ENCODE assay signal across 26 cellular contexts in genomic region chr2:215514516-215514915, GRCh38.
"Had no signal": no experiment of that assay in that cellular context is flagged by ENCODE, and none has a peak within 500 bp of the region (broad histone marks: within the 10 kb centered on the region; RNA-seq: fewer than 3 reads in every experiment).

No MANE protein-coding gene starts in this region.

- H3K27ac Mint-ChIP-seq: activated CD8-positive, alpha-beta memory T cell treated with anti-CD3 and anti-CD28 coated beads, Interleukin-2, amount 10 ng/mL, durations not matched to agents 7 days and 5 days; activated naive CD4-positive, alpha-beta T cell treated with anti-CD3 and anti-CD28 coated beads, Interleukin-2, amount 50 U/mL, for 24 hours; activated T-cell treated with anti-CD3 and anti-CD28 coated beads, Interleukin-2, amount 50 U/mL, for 24 hours; activated T-helper 1 cell treated with anti-CD3 and anti-CD28 coated beads, Interleukin-12 subunit alpha, Interleukin-12 subunit beta, Interleukin-2, Interleukin-4 antibody, amounts not matched to agents 30 ng/mL and 10 ng/mL and 1 ng/mL, durations not matched to agents 14 hours and 24 hours and 36 hours; T-helper 1 cell treated with Interleukin-12 subunit alpha and Interleukin-12 subunit beta and Interleukin-4 antibody, amounts not matched to agents 30 μg/mL and 1 μg/mL, for 36 hours; WTC11 had no signal

- ATAC-seq: activated CD8-positive, alpha-beta memory T cell treated with anti-CD3 and anti-CD28 coated beads, Interleukin-2, amount 10 ng/mL, durations not matched to agents 7 days and 5 days; K562; WTC11 had no signal

- H3K27ac ChIP-seq: Peyer's patch, RWPE1 had no signal

- H3K4me3 Mint-ChIP-seq: activated CD8-positive, alpha-beta memory T cell treated with anti-CD3 and anti-CD28 coated beads, Interleukin-2, amount 10 ng/mL, durations not matched to agents 7 days and 5 days; activated naive CD4-positive, alpha-beta T cell treated with anti-CD3 and anti-CD28 coated beads, Interleukin-2, amount 50 U/mL, for 24 hours; activated T-cell treated with anti-CD3 and anti-CD28 coated beads, Interleukin-2, amount 50 U/mL, for 24 hours; activated T-helper 1 cell treated with anti-CD3 and anti-CD28 coated beads, Interleukin-12 subunit alpha, Interleukin-12 subunit beta, Interleukin-2, Interleukin-4 antibody, amounts not matched to agents 30 ng/mL and 10 ng/mL and 1 ng/mL, durations not matched to agents 14 hours and 24 hours and 36 hours; T-helper 1 cell treated with Interleukin-12 subunit alpha and Interleukin-12 subunit beta and Interleukin-4 antibody, amounts not matched to agents 30 μg/mL and 1 μg/mL, for 36 hours; WTC11 had no signal

- H3K4me1 ChIP-seq: Peyer's patch had no signal

- H3K9me3 ChIP-seq: Peyer's patch had no signal

- H3K36me3 Mint-ChIP-seq: activated CD8-positive, alpha-beta memory T cell treated with anti-CD3 and anti-CD28 coated beads, Interleukin-2, amount 10 ng/mL, durations not matched to agents 7 days and 5 days; activated naive CD4-positive, alpha-beta T cell treated with anti-CD3 and anti-CD28 coated beads, Interleukin-2, amount 50 U/mL, for 24 hours; WTC11 had no signal

- H3K36me3 ChIP-seq: Peyer's patch had no signal

- H3K27me3 Mint-ChIP-seq: activated CD8-positive, alpha-beta memory T cell treated with anti-CD3 and anti-CD28 coated beads, Interleukin-2, amount 10 ng/mL, durations not matched to agents 7 days and 5 days; activated naive CD4-positive, alpha-beta T cell treated with anti-CD3 and anti-CD28 coated beads, Interleukin-2, amount 50 U/mL, for 24 hours had no signal

- DNase-seq: activated CD4-positive, alpha-beta T cell treated with anti-CD3 and anti-CD28 coated beads for 48 hours; activated CD4-positive, alpha-beta T cell treated with anti-CD3 and anti-CD28 coated beads, Interleukin-2, amount 50 U/mL, for 4 hours; activated CD4-positive, CD25-positive, alpha-beta regulatory T cell treated with anti-CD3 and anti-CD28 coated beads, Interleukin-2, amount 50 U/mL, for 72 hours; activated CD8-positive, alpha-beta memory T cell treated with anti-CD3 and anti-CD28 coated beads, Interleukin-2, amount 10 ng/mL, durations not matched to agents 7 days and 5 days; activated effector memory CD4-positive, alpha-beta T cell treated with Interleukin-2 at 50 U/mL for 16 hours; activated naive CD4-positive, alpha-beta T cell; activated T-cell treated with anti-CD3 and anti-CD28 coated beads, Interleukin-2, amount 50 U/mL, for 24 hours; Karpas-422; MM.1S; NCI-H1105; NCI-H1436; NCI-H1694 treated with DMSO at 0.1 percent for 48 hours; NCI-H2029 treated with DMSO at 0.1 percent for 48 hours; NCI-H510A treated with DMSO at 0.1 percent for 48 hours; NCI-H69; NK-92 treated with Interleukin-12 subunit alpha and Interleukin-12 subunit beta, amount 100 ng/mL, for 24 hours; OCI-M1; Peyer's patch; SHP77 treated with DMSO at 0.1 percent for 48 hours; T-helper 9 cell had no signal

- H3K4me3 ChIP-seq: K562, Peyer's patch had no signal

- H3K27me3 ChIP-seq: Peyer's patch had no signal

- H3K4me1 Mint-ChIP-seq: activated CD8-positive, alpha-beta memory T cell treated with anti-CD3 and anti-CD28 coated beads, Interleukin-2, amount 10 ng/mL, durations not matched to agents 7 days and 5 days; activated naive CD4-positive, alpha-beta T cell treated with anti-CD3 and anti-CD28 coated beads, Interleukin-2, amount 50 U/mL, for 24 hours; WTC11 had no signal

- H3K9me3 Mint-ChIP-seq: activated naive CD4-positive, alpha-beta T cell treated with anti-CD3 and anti-CD28 coated beads, Interleukin-2, amount 50 U/mL, for 24 hours; activated T-cell treated with anti-CD3 and anti-CD28 coated beads, Interleukin-2, amount 50 U/mL, for 24 hours; activated T-helper 1 cell treated with anti-CD3 and anti-CD28 coated beads, Interleukin-12 subunit alpha, Interleukin-12 subunit beta, Interleukin-2, Interleukin-4 antibody, amounts not matched to agents 30 ng/mL and 10 ng/mL and 1 ng/mL, durations not matched to agents 14 hours and 24 hours and 36 hours; T-helper 1 cell treated with Interleukin-12 subunit alpha and Interleukin-12 subunit beta and Interleukin-4 antibody, amounts not matched to agents 30 μg/mL and 1 μg/mL, for 36 hours; WTC11 had no signal
